12 cellular contexts compared by ENCODE assay signal in the genomic region with DNA sequence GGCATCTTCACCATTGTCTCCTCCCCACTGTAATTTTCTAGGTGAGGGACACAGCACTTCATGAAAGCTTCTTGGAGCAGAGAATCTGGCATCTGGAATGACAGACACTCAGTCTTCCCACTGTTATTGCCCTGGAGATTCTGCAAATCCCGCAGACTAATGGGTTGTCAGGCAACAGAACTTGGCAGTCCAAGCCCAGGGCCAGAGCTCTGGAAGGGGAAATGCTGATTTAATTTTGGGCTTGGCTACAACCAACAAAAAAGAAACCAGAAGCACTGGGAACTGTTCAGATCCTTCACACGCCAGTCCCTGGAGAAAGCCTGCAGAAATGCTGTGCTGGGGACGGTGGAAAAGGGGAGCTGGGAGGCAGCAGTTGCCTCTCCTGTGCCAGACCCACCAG.
DNase-seq lines count a peak whose midpoint lies in the region; TF ChIP-seq lines count a peak whose summit lies in the region.
"Had no signal": no experiment of that assay in that cellular context is flagged by ENCODE, and none has a peak within 500 bp of the region (broad histone marks: within the 10 kb centered on the region; RNA-seq: fewer than 3 reads in every experiment).

No MANE protein-coding gene starts in this region.

- H3K36me3 ChIP-seq in esophagus squamous epithelium (peaks cover 0 to 11% (median 3%) of the 10 kb centered on the region in 3 donors), muscle layer of colon (ENCODE audit: insufficient read depth, low read length) (peaks cover 17% of the 10 kb centered on the region)
- H3K36me3 ChIP-seq: neural progenitor cell had no signal

- intact Hi-C loops in esophagus squamous epithelium (cut with DNase I) = no loop called here

- H3K4me1 ChIP-seq in esophagus squamous epithelium = peaks cover 20 to 56% (median 40%) of the 10 kb centered on the region in 3 donors
- peaks cover 57% of the 10 kb centered on the region for H3K4me1 ChIP-seq in muscle layer of colon (ENCODE audit: insufficient read depth, low read length)
- H3K4me1 ChIP-seq: neural progenitor cell had no signal

- H3K9me3 ChIP-seq in esophagus squamous epithelium = no peaks in the 10 kb centered on the region
- H3K9me3 ChIP-seq in muscle layer of colon (ENCODE audit: low read length) = no peaks in the 10 kb centered on the region

- no peak for TF ChIP-seq CTCF in RWPE1 (conservative IDR thresholded peaks at IDR 0.05; ENCODE audit: low read depth)
- TF ChIP-seq CTCF in esophagus squamous epithelium (IDR thresholded peaks at IDR 0.05) = no peak

- 13 to 31% methylated on average over 2 to 3 of the region's 3 CpGs for WGBS in esophagus squamous epithelium, 2 donors

- POLR2A ChIA-PET in RWPE1 (lab: Yijun Ruan, JAX; ENCODE audit: low non-redundant PET) = no interaction called here
- POLR2A ChIA-PET in HEK293T (lab: Yijun Ruan, JAX) = interaction anchor here (1.0 kb wide), 1 partner anchor 233 kb away, joined by 3 read pairs; no protein-coding TSS in a partner anchor

- H3K4me3 ChIP-seq in esophagus squamous epithelium = no peak overlapping the region
- H3K4me3 ChIP-seq in muscle layer of colon (ENCODE audit: low read depth in 1 of 2, low read length in 2 of 2) = peak overlapping the region in 1 of 2 donors; percentile 3
- H3K4me3 ChIP-seq: neural progenitor cell had no signal

- H3K9ac ChIP-seq in muscle layer of colon (ENCODE audit: low read length) = peak overlapping the region; percentile 5
- H3K9ac ChIP-seq: neural progenitor cell had no signal

- DNase-seq in RWPE1 (ENCODE audit: low spot score) (no peak), esophagus squamous epithelium (lab: John Stamatoyannopoulos, UW) (no peak), GF-D8 (lab: John Stamatoyannopoulos, UW) (no peak), AML-193 (lab: John Stamatoyannopoulos, UW) (no peak), HEK293T (ENCODE audit: extremely low spot score) (no peak), activated gamma-delta T cell treated with Interleukin-2 at 50 U/mL for 16 hours (no peak)
- DNase-seq: activated CD4-positive, alpha-beta T cell treated with anti-CD3 and anti-CD28 coated beads, Interleukin-2, amount 50 U/mL, for 1 hour; activated effector memory CD4-positive, alpha-beta T cell treated with Interleukin-2 at 50 U/mL for 16 hours; central memory CD4-positive, alpha-beta T cell had no signal

- H3K27ac ChIP-seq in RWPE1 (0 out of 2 replicates have a peak overlapping the region, but pooled peaks have one; percentile 25), esophagus squamous epithelium (peak overlapping the region; percentile 71 to 89 (median 82)), muscle layer of colon (ENCODE audit: low read depth, low read length) (peak overlapping the region; percentile 82), temporal lobe (ENCODE audit: low read depth, low read length) (peak overlapping the region; percentile 51)
- H3K27ac ChIP-seq: neural progenitor cell had no signal

- CTCF ChIA-PET in RWPE1 (lab: Yijun Ruan, JAX) = interaction anchor here (1.3 kb wide), 1 partner anchor 15 kb away, joined by 3 read pairs; no protein-coding TSS in a partner anchor
- CTCF ChIA-PET in HEK293T (lab: Yijun Ruan, JAX) = no interaction called here

- H3K27me3 ChIP-seq in esophagus squamous epithelium (no peaks in the 10 kb centered on the region), muscle layer of colon (ENCODE audit: control insufficient read depth in 1 of 2, insufficient read depth in 2 of 2, low read length in 2 of 2) (no peaks in the 10 kb centered on the region)
- H3K27me3 ChIP-seq: neural progenitor cell had no signal

- no peak for TF ChIP-seq POLR2A in esophagus squamous epithelium (IDR thresholded peaks at IDR 0.05)

TF ChIP-seq in HEK293T, 16 proteins besides CTCF, POLR2A, EP300 and RAD21:
- TF ChIP-seq, protein P1, sequence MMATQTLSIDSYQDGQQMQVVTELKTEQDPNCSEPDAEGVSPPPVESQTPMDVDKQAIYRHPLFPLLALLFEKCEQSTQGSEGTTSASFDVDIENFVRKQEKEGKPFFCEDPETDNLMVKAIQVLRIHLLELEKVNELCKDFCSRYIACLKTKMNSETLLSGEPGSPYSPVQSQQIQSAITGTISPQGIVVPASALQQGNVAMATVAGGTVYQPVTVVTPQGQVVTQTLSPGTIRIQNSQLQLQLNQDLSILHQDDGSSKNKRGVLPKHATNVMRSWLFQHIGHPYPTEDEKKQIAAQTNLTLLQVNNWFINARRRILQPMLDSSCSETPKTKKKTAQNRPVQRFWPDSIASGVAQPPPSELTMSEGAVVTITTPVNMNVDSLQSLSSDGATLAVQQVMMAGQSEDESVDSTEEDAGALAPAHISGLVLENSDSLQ (IDR thresholded peaks at IDR 0.05) = no peak
- no peak for TF ChIP-seq FOXK2 (IDR thresholded peaks at IDR 0.05)
- TF ChIP-seq ELF4 (IDR thresholded peaks at IDR 0.05) = no peak
- no peak for TF ChIP-seq FOXA1 (IDR thresholded peaks at IDR 0.05)
- no peak for TF ChIP-seq L3MBTL2 (conservative IDR thresholded peaks at IDR 0.05)
- no peak for TF ChIP-seq SP1 (IDR thresholded peaks at IDR 0.05)
- no peak for TF ChIP-seq NFRKB (IDR thresholded peaks at IDR 0.05)
- no peak for TF ChIP-seq LEF1 (IDR thresholded peaks at IDR 0.05; ENCODE audit: borderline replicate concordance)
- TF ChIP-seq SUZ12 (IDR thresholded peaks at IDR 0.05) = no peak
- TF ChIP-seq ARNT (IDR thresholded peaks at IDR 0.05) = no peak
- no peak for TF ChIP-seq TARDBP (IDR thresholded peaks at IDR 0.05)

Comparison
In these comparisons a context has a peak if more than half of its experiments do, and no peak if none do; other contexts are left out.
1. H3K27ac ChIP-seq: peak in every context shown above with its lines; median percentile 82 in muscle layer of colon; 82 in esophagus squamous epithelium; 51 in temporal lobe; 25 in RWPE1.